11 cellular contexts compared by ENCODE assay signal in the genomic region with DNA sequence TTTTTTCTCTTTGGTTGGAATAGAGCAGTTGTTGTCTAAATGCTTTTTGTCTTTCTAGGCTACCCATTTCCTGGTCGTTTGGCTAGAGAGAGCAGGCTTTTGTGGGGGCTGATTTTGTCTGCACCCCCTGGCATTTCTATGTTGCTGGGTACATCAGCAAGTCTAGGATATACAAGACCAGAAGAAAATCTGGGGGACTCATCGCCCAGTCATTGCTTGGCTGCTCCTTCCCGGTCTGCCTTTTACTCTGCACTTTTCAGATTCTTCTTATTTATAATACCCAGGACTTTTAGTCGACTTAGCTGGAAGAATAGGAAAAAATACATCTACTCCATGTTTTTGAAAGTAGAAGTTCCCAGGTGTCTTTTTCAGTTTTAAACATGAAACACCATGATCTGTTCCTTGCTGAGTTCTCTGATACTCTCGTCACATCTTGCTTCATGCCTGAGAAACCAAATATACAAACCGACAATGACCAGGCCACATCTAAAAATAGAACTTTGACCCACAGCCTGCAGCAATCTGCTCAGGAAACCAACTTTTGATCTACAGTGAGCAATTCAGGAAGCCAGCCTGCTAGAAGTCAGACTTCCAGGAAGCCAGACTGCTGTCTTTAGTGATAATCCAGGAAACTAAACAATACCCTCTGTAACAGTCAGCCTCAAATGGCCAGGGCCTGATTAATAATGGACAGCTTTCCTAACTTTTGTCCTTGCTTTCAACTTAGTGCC.
A peak's percentile ranks its signal among the peaks of the same experiment; 100 is the strongest.
DNase-seq lines count a peak whose midpoint lies in the region; ATAC-seq and FAIRE-seq lines count a peak whose summit lies in the region.
"Had no signal": no experiment of that assay in that cellular context is flagged by ENCODE, and none has a peak within 500 bp of the region (broad histone marks: within the 10 kb centered on the region; RNA-seq: fewer than 3 reads in every experiment).

No MANE protein-coding gene starts in this region.

- peaks cover 0 to 3% (median 0%) of the 10 kb centered on the region in 6 donors for H3K9me3 Mint-ChIP-seq in immature natural killer cell
- H3K9me3 Mint-ChIP-seq: activated naive CD4-positive, alpha-beta T cell treated with anti-CD3 and anti-CD28 coated beads for 36 hours had no signal

- H3K4me3 Mint-ChIP-seq in immature natural killer cell, result peak overlapping the region; percentile 41 to 73 (median 69)
- H3K4me3 Mint-ChIP-seq: activated naive CD4-positive, alpha-beta T cell treated with anti-CD3 and anti-CD28 coated beads for 36 hours had no signal

- DNase-seq in GM18507 (ENCODE audit: extremely low spot score, insufficient read length, low read depth) (no peak), OCI-M1 (lab: John Stamatoyannopoulos, UW) (peak; percentile 82), immature natural killer cell (peak; percentile 9 to 26 (median 21)), NCI-H748 treated with DMSO at 0.1 percent for 48 hours (lab: John Stamatoyannopoulos, UW) (no peak), NCI-H510A treated with DMSO at 0.1 percent for 48 hours (lab: John Stamatoyannopoulos, UW) (no peak), aorta (no peak)
- DNase-seq: activated naive CD4-positive, alpha-beta T cell treated with anti-CD3 and anti-CD28 coated beads for 36 hours; islet precursor cell; NCI-H2081 treated with DMSO at 0.1 percent for 48 hours had no signal

- ATAC-seq in HG02642 (IDR thresholded peaks at IDR 0.05; ENCODE audit: poor library complexity, unreplicated experiment) (peak; percentile 52), aorta (ENCODE audit: low FRiP score) (no peak)
- ATAC-seq in activated CD4-positive, CD25-positive, alpha-beta regulatory T cell treated with anti-CD3 and anti-CD28 coated beads, Interleukin-2, amount 50 U/mL, for 24 hours, result no peak

- peaks cover 0 to 2% (median 2%) of the 10 kb centered on the region in 3 donors for H3K27me3 Mint-ChIP-seq in immature natural killer cell (ENCODE audit: low read depth in 3 of 3)

- intact Hi-C loops in aorta (cut with DNase I), result no loop called here

- peaks cover 0 to 4% (median 0%) of the 10 kb centered on the region in 3 donors for H3K36me3 Mint-ChIP-seq in immature natural killer cell

- H3K4me1 ChIP-seq in aorta (ENCODE audit: control insufficient read depth in 1 of 2, insufficient read depth in 2 of 2, low read length in 2 of 2), result no peaks in the 10 kb centered on the region

- peak overlapping the region; percentile 7 to 80 (median 46) for H3K27ac Mint-ChIP-seq in immature natural killer cell
- H3K27ac Mint-ChIP-seq: activated naive CD4-positive, alpha-beta T cell treated with anti-CD3 and anti-CD28 coated beads for 36 hours had no signal

- H3K4me3 ChIP-seq in aorta (ENCODE audit: low read length in 2 of 2), result no peak overlapping the region

- H3K36me3 ChIP-seq in aorta (ENCODE audit: control insufficient read depth in 1 of 2, insufficient read depth in 2 of 2, low read length in 1 of 2), result no peaks in the 10 kb centered on the region

- no peaks in the 10 kb centered on the region for H3K27me3 ChIP-seq in aorta (ENCODE audit: control insufficient read depth in 1 of 2, insufficient read depth in 2 of 2, low read length in 1 of 2)

- FAIRE-seq in GM18507 (lab: Jason Lieb, UNC), result peak; percentile 74

- no peak overlapping the region for H3K27ac ChIP-seq in aorta (ENCODE audit: low read depth in 1 of 2, low read length in 2 of 2)

- peaks cover 16 to 22% of the 10 kb centered on the region in 2 donors for H3K4me1 Mint-ChIP-seq in immature natural killer cell

- WGBS in aorta, 2 donors, result 40 to 43% methylated on average over 6 of the region's 6 CpGs

- no peaks in the 10 kb centered on the region for H3K9me3 ChIP-seq in aorta (ENCODE audit: control insufficient read depth, low read length)

Comparison
In these comparisons a context has a peak if more than half of its experiments do, and no peak if none do; other contexts are left out.
1. DNase-seq: peak in OCI-M1 (single experiment) and immature natural killer cell (3 of 3); none in GM18507 (single experiment), NCI-H748 treated with DMSO at 0.1 percent for 48 hours (single experiment), NCI-H510A treated with DMSO at 0.1 percent for 48 hours (single experiment) and aorta (0 of 2).